Comparison of ENCODE assay signal across 8 cellular contexts in the genomic region with DNA sequence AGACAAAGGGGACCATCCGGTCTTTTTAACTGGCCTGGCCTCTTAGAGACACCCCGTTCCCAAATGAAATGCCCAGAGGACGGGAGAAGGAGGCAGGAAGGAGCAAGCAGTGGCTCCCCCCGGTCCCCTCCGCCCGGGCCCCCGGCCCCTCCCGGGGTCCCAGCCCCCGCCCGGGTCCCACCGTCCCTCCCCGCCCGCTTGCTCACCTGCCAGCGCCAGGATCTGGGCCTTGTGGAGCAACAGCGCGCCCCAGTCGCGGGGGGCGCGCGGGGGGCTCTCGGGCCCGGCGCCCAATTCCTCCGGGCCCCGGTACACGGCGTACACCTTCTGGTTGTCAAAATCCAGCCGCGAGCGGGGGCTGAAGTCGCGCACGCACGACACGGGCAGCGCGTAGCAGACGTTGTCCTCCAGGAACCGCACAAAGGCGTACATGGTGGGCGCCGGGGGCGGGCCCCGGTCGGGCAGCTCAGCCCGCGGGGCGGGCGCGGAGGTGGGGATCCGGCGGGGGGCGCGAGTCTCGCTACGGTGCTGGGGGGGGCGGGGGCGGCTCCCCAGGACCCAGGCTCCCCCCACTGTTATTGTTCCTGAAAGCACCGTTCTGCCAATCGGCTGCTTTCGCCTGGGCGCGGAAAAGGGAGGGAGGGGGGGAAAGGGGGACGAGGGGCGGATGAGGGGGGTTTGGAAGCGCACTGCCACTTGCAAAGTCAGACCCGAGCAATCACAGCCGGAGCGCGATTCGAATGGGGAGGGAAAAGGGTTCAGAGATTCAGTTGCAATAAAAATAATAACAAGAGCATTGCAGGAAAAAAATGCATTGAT. TPM values are rescaled to one million over a fixed set of nuclear protein-coding genes. Genes with fewer than 3 reads are reported as not detected.
DNase-seq lines count a peak whose midpoint lies in the region; ATAC-seq, FAIRE-seq and TF ChIP-seq lines count a peak whose summit lies in the region.

A gene with protein sequence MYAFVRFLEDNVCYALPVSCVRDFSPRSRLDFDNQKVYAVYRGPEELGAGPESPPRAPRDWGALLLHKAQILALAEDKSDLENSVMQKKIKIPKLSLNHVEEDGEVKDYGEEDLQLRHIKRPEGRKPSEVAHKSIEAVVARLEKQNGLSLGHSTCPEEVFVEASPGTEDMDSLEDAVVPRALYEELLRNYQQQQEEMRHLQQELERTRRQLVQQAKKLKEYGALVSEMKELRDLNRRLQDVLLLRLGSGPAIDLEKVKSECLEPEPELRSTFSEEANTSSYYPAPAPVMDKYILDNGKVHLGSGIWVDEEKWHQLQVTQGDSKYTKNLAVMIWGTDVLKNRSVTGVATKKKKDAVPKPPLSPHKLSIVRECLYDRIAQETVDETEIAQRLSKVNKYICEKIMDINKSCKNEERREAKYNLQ (minus strand): TSS at position 492 of the 819 bp plus-strand sequence. CDS start 60 bp downstream, at position 432.

- no peak for TF ChIP-seq CTCF in astrocyte of the spinal cord (IDR thresholded peaks at IDR 0.05; ENCODE audit: low read depth, low read length)

- H3K27ac ChIP-seq in CD4-positive, CD25-positive, alpha-beta regulatory T cell (ENCODE audit: insufficient read depth, low read length, poor library complexity, severe bottlenecking): peak within 1 kb of the TSS; percentile 49
- H3K27ac ChIP-seq in small intestine (ENCODE audit: low read depth in 1 of 2, low read length in 1 of 2): no peak within 1 kb of the TSS

- H3K4me3 ChIP-seq in CD4-positive, CD25-positive, alpha-beta regulatory T cell (ENCODE audit: low read depth, low read length): peak within 1 kb of the TSS; percentile 53
- H3K4me3 ChIP-seq in astrocyte of the spinal cord (ENCODE audit: low read depth, low read length): peak within 1 kb of the TSS; percentile 53
- H3K4me3 ChIP-seq in small intestine (ENCODE audit: low read depth in 1 of 2, low read length in 2 of 2): peak within 1 kb of the TSS; percentile 63 to 72

- no peak for FAIRE-seq in small intestine (lab: Jason Lieb, UNC)

- no peaks in the 10 kb centered on the region for H3K36me3 ChIP-seq in CD4-positive, CD25-positive, alpha-beta regulatory T cell (ENCODE audit: control insufficient read depth, insufficient read depth, low read length)
- no peaks in the 10 kb centered on the region for H3K36me3 ChIP-seq in small intestine (ENCODE audit: control insufficient read depth in 2 of 2, insufficient read depth in 2 of 2, low read length in 2 of 2)

- peak within 1 kb of the TSS; percentile 79 to 91 (median 84) for H3K4me3 Mint-ChIP-seq in CD4-positive, CD25-positive, alpha-beta regulatory T cell

- no peaks in the 10 kb centered on the region for H3K9me3 ChIP-seq in CD4-positive, CD25-positive, alpha-beta regulatory T cell (ENCODE audit: control insufficient read depth in 2 of 2, low read length in 2 of 2)
- H3K9me3 ChIP-seq in small intestine (ENCODE audit: control insufficient read depth, low read depth): no peaks in the 10 kb centered on the region

- ATAC-seq in CD4-positive, CD25-positive, alpha-beta regulatory T cell (ENCODE audit: low read depth in 2 of 2): peak; percentile 40 to 60
- ATAC-seq in HG03025 (IDR thresholded peaks at IDR 0.05; ENCODE audit: low FRiP score, unreplicated experiment) (no peak), GM18858 (IDR thresholded peaks at IDR 0.05; ENCODE audit: unreplicated experiment) (no peak)

- DNase-seq in CD4-positive, CD25-positive, alpha-beta regulatory T cell: peak; percentile 35 to 66 (median 52)
- DNase-seq in T follicular helper cell (ENCODE audit: low read depth) (peak; percentile 18), astrocyte of the spinal cord (ENCODE audit: low read depth, low spot score) (peak; percentile 47), iPS-NIHi11 (ENCODE audit: low spot score) (peak; percentile 91), small intestine (peak; percentile 17)

- no peak for TF ChIP-seq EP300 in Ishikawa (IDR thresholded peaks at IDR 0.05; ENCODE audit: borderline replicate concordance)

- H3K9me3 Mint-ChIP-seq in CD4-positive, CD25-positive, alpha-beta regulatory T cell: peaks cover 0 to 11% (median 0%) of the 10 kb centered on the region in 7 donors

- in situ Hi-C loops in astrocyte of the spinal cord (cut with HindIII; ENCODE audit: low sequenced_read_pairs): no loop called here

- peaks cover 8% of the 10 kb centered on the region for H3K27me3 ChIP-seq in CD4-positive, CD25-positive, alpha-beta regulatory T cell (ENCODE audit: control insufficient read depth, insufficient read depth, low read length)
- no peaks in the 10 kb centered on the region for H3K27me3 ChIP-seq in small intestine (ENCODE audit: control insufficient read depth in 2 of 2, insufficient read depth in 2 of 2, low read length in 2 of 2)

- peaks cover 3% of the 10 kb centered on the region for H3K4me1 ChIP-seq in CD4-positive, CD25-positive, alpha-beta regulatory T cell (ENCODE audit: control insufficient read depth, insufficient read depth, low read length, poor library complexity, severe bottlenecking)
- peaks cover 0 to 8% of the 10 kb centered on the region in 2 donors for H3K4me1 ChIP-seq in small intestine (ENCODE audit: control insufficient read depth in 2 of 2, insufficient read depth in 1 of 2, low read depth in 1 of 2, low read length in 1 of 2)

- H3K4me1 Mint-ChIP-seq in CD4-positive, CD25-positive, alpha-beta regulatory T cell: peaks cover 0 to 36% (median 11%) of the 10 kb centered on the region in 4 donors

- no peaks in the 10 kb centered on the region for H3K36me3 Mint-ChIP-seq in CD4-positive, CD25-positive, alpha-beta regulatory T cell

- peak within 1 kb of the TSS; percentile 77 to 98 (median 92) for H3K27ac Mint-ChIP-seq in CD4-positive, CD25-positive, alpha-beta regulatory T cell

- 1% methylated on average over 51 to 72 of the region's 72 CpGs for WGBS in small intestine, 3 donors

- no peak for TF ChIP-seq RAD21 in Ishikawa (IDR thresholded peaks at IDR 0.05; ENCODE audit: low read depth)

- peaks cover 37% of the 10 kb centered on the region for H3K27me3 Mint-ChIP-seq in CD4-positive, CD25-positive, alpha-beta regulatory T cell

TF ChIP-seq in Ishikawa, 13 proteins besides CTCF, POLR2A, EP300 and RAD21:
- no peak for TF ChIP-seq YY1 (IDR thresholded peaks at IDR 0.05; ENCODE audit: low read depth)
- TF ChIP-seq, protein P1, sequence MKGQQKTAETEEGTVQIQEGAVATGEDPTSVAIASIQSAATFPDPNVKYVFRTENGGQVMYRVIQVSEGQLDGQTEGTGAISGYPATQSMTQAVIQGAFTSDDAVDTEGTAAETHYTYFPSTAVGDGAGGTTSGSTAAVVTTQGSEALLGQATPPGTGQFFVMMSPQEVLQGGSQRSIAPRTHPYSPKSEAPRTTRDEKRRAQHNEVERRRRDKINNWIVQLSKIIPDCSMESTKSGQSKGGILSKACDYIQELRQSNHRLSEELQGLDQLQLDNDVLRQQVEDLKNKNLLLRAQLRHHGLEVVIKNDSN (IDR thresholded peaks at IDR 0.05): no peak
- TF ChIP-seq NFIC (IDR thresholded peaks at IDR 0.05): 0 out of 2 replicates have a peak, but pooled peaks have one; percentile 14
- TF ChIP-seq TAF1 (IDR thresholded peaks at IDR 0.05; ENCODE audit: low read depth): 0 out of 2 replicates have a peak, but pooled peaks have one; percentile 28
- TF ChIP-seq EGR1 (IDR thresholded peaks at IDR 0.05): no peak

RNA-seq across cellular contexts. Expression of the gene that starts here (rescaled TPM):
- total RNA-seq in CD4-positive, CD25-positive, alpha-beta regulatory T cell: 2.2 TPM
- polyA plus RNA-seq in CD4-positive, CD25-positive, alpha-beta regulatory T cell: 1 to 10 TPM in 3 of 4 donors, under 1 TPM in 1; 0.56 to 2.2 (median 1.5) TPM
- 1 to 10 TPM in 2 of 3 donors, under 1 TPM in 1; 0.45 to 3.0 (median 2.7) TPM for polyA plus RNA-seq in small intestine

Comparison
In these comparisons a context has a peak if more than half of its experiments do, and no peak if none do; other contexts are left out.
1. ATAC-seq: peak in CD4-positive, CD25-positive, alpha-beta regulatory T cell (2 of 2); none in HG03025 (single experiment) and GM18858 (single experiment).
2. DNase-seq: peak in every context shown above with its lines; median percentile 91 in iPS-NIHi11; 52 in CD4-positive, CD25-positive, alpha-beta regulatory T cell; 47 in astrocyte of the spinal cord; 18 in T follicular helper cell; 17 in small intestine.
3. Peak in every context shown above with its lines, with median percentiles within 50 percentile points of each other: H3K4me3 ChIP-seq.